ENCODE assay signal across 12 cellular contexts in the genomic region with DNA sequence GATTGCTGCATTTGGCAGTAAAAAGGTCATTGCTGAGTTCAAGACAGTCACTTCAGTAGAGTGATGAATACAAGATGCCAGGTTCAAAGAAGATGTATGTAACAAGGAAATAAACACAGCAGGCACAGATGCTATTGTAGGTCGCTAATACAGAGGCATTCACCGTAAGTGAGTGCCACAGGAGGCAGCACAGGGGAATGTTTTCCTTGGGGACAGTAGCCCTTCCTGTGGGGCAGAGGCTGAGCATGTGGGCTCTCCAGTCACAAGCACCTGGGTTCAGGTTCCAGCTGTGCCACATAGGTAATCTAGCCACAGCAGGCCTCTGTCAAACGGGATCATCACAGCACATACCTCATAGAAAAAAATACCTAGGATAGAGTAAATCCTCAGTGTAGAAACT.
DNase-seq lines count a peak whose midpoint lies in the region; ATAC-seq, FAIRE-seq and TF ChIP-seq lines count a peak whose summit lies in the region.
"Had no signal": no experiment of that assay in that cellular context is flagged by ENCODE, and none has a peak within 500 bp of the region (broad histone marks: within the 10 kb centered on the region; RNA-seq: fewer than 3 reads in every experiment).

No MANE protein-coding gene starts in this region.

- WGBS in K562 (ENCODE audit: insufficient coverage, low coverage, missing lambda C conversion rate) = 0% methylated on average over 3 of the region's 3 CpGs

- no TSS peak for BruUV-seq in K562 (replicated peaks; lab: Mats Ljungman, UMichigan)

- H3K36me3 ChIP-seq in MM.1S (replicated peaks; ENCODE audit: insufficient read depth, low read length) (no peaks in the 10 kb centered on the region), K562 (ENCODE audit: control insufficient read depth, insufficient read depth, low read length) (no peaks in the 10 kb centered on the region), neural cell (ENCODE audit: insufficient read depth, low read length) (no peaks in the 10 kb centered on the region)
- H3K36me3 ChIP-seq: BLaER1 had no signal

- ATAC-seq in K562 = peak; percentile 61
- ATAC-seq in activated naive CD8-positive, alpha-beta T cell treated with anti-CD3 and anti-CD28 coated beads, Interleukin-2, amount 50 U/mL, for 24 hours = no peak
- no peak for ATAC-seq in HG02642 (IDR thresholded peaks at IDR 0.05; ENCODE audit: poor library complexity, unreplicated experiment)

- H3K27ac ChIP-seq in MM.1S (ENCODE audit: low read length) (no peak overlapping the region), K562 (ENCODE audit: extremely low read depth, low read depth, low read length) (no peak overlapping the region), neural cell (ENCODE audit: low read length) (no peak overlapping the region)
- H3K27ac ChIP-seq: BLaER1 had no signal

- no peak for TF ChIP-seq POLR2A in K562 (conservative IDR thresholded peaks at IDR 0.05)

- H3F3A ChIP-seq in MM.1S (ENCODE audit: insufficient read depth, low read length) (no peaks in the 10 kb centered on the region), neural cell (ENCODE audit: insufficient read depth, low read length, poor library complexity, severe bottlenecking) (no peaks in the 10 kb centered on the region)

- H4K20me1 ChIP-seq in MM.1S (ENCODE audit: insufficient read depth, low read length) = no peaks in the 10 kb centered on the region
- no peaks in the 10 kb centered on the region for H4K20me1 ChIP-seq in K562 (replicated peaks; ENCODE audit: control insufficient read depth, insufficient read depth, low read length)
- no peaks in the 10 kb centered on the region for H4K20me1 ChIP-seq in neural cell (ENCODE audit: insufficient read depth)
- H4K20me1 ChIP-seq: BLaER1 had no signal

- H3K9me3 Mint-ChIP-seq in activated naive CD8-positive, alpha-beta T cell treated with anti-CD3 and anti-CD28 coated beads, Interleukin-2, amount 50 U/mL, for 24 hours = no peaks in the 10 kb centered on the region

- TF ChIP-seq EP300 in K562 (IDR thresholded peaks at IDR 0.05; ENCODE audit: low read length) = no peak
- TF ChIP-seq EP300 in neural cell (conservative IDR thresholded peaks at IDR 0.05; ENCODE audit: poor library complexity, severe bottlenecking) = peak; percentile 38

- no peak overlapping the region for H2AFZ ChIP-seq in MM.1S (ENCODE audit: low read length)
- H2AFZ ChIP-seq in K562 (ENCODE audit: low read depth, low read length) = 0 out of 2 replicates have a peak overlapping the region, but pooled peaks have one; percentile 15
- no peak overlapping the region for H2AFZ ChIP-seq in neural cell (ENCODE audit: low read depth, low read length)

- H3K36me3 Mint-ChIP-seq in activated naive CD8-positive, alpha-beta T cell treated with anti-CD3 and anti-CD28 coated beads, Interleukin-2, amount 50 U/mL, for 24 hours (ENCODE audit: low read depth) = no peaks in the 10 kb centered on the region

- H3K4me1 ChIP-seq in MM.1S (ENCODE audit: low read length) = no peaks in the 10 kb centered on the region
- peaks cover 0 to 8% of the 10 kb centered on the region in 2 experiments; a peak in 2 of 5 replicates for H3K4me1 ChIP-seq in K562 (replicated peaks in 1 of 2; ENCODE audit: control insufficient read depth in 2 of 2, insufficient read depth in 2 of 2, low read length in 2 of 2)
- H3K4me1 ChIP-seq: BLaER1 had no signal

- DNase-seq in DMS53 treated with DMSO at 0.1 percent for 48 hours (lab: John Stamatoyannopoulos, UW; ENCODE audit: unreplicated experiment) (peak; percentile 5), MM.1S (peak; percentile 12), K562 (ENCODE audit: extremely low read depth in 1 of 4, low spot score in 3 of 4) (no peak), NCI-H2029 (lab: John Stamatoyannopoulos, UW) (no peak)
- DNase-seq in activated naive CD8-positive, alpha-beta T cell treated with anti-CD3 and anti-CD28 coated beads, Interleukin-2, amount 50 U/mL, for 24 hours = no peak
- DNase-seq: NCI-H1092 treated with DMSO at 0.1 percent for 48 hours, NCI-H1694, NCI-H2171 treated with DMSO at 0.1 percent for 48 hours had no signal

- CTCF ChIA-PET in K562 (lab: Yijun Ruan, JAX; ENCODE audit: low intra/inter-chr PET ratio) = no interaction called here

- POLR2A ChIA-PET in K562 (lab: Yijun Ruan, JAX) = no interaction called here

- H3K4me2 ChIP-seq in MM.1S (ENCODE audit: low read depth, low read length) = no peak overlapping the region
- H3K4me2 ChIP-seq in K562 (ENCODE audit: insufficient read depth, low read length) = no peak overlapping the region
- no peak overlapping the region for H3K4me2 ChIP-seq in neural cell (ENCODE audit: low read length)
- H3K4me2 ChIP-seq: BLaER1 had no signal

- no peak overlapping the region for H3K27ac Mint-ChIP-seq in activated naive CD8-positive, alpha-beta T cell treated with anti-CD3 and anti-CD28 coated beads, Interleukin-2, amount 50 U/mL, for 24 hours

- in situ Hi-C loops in K562 (cut with MboI) = no loop called here

- H3K4me1 Mint-ChIP-seq in activated naive CD8-positive, alpha-beta T cell treated with anti-CD3 and anti-CD28 coated beads, Interleukin-2, amount 50 U/mL, for 24 hours = no peaks in the 10 kb centered on the region

- no peaks in the 10 kb centered on the region for H3K9me2 ChIP-seq in MM.1S (replicated peaks; ENCODE audit: insufficient read depth, low read length)
- H3K9me2 ChIP-seq in neural cell (ENCODE audit: insufficient read depth, low read length) = no peaks in the 10 kb centered on the region

- no peaks in the 10 kb centered on the region for H3K27me3 Mint-ChIP-seq in activated naive CD8-positive, alpha-beta T cell treated with anti-CD3 and anti-CD28 coated beads, Interleukin-2, amount 50 U/mL, for 24 hours

- H3K9me3 ChIP-seq in MM.1S (replicated peaks; ENCODE audit: insufficient read depth, low read length) (no peaks in the 10 kb centered on the region), K562 (replicated peaks; ENCODE audit: control insufficient read depth, insufficient read depth, low read depth, low read length) (no peaks in the 10 kb centered on the region), neural cell (ENCODE audit: low read length) (no peaks in the 10 kb centered on the region)
- H3K9me3 ChIP-seq: BLaER1 had no signal

- H3K9me1 ChIP-seq in K562 (ENCODE audit: control insufficient read depth, insufficient read depth, low read length) = no peaks in the 10 kb centered on the region

- TF ChIP-seq CTCF in MM.1S (IDR thresholded peaks at IDR 0.05; ENCODE audit: low read length) = no peak
- TF ChIP-seq CTCF in K562 (IDR thresholded peaks at IDR 0.05 in 2 of 3, conservative IDR thresholded peaks at IDR 0.05 in 1 of 3; ENCODE audit: insufficient read depth in 2 of 3, low read depth in 1 of 3, low read length in 3 of 3) = no peak
- peak; percentile 44 for TF ChIP-seq CTCF in neural cell (IDR thresholded peaks at IDR 0.05; ENCODE audit: poor library complexity, severe bottlenecking)

- intact Hi-C loops in K562 (cut with micrococcal nuclease) = no loop called here

- no peak overlapping the region for H3K4me3 ChIP-seq in MM.1S (ENCODE audit: low read length)
- no peak overlapping the region for H3K4me3 ChIP-seq in K562
- no peak overlapping the region for H3K4me3 ChIP-seq in neural cell (ENCODE audit: low read length)
- H3K4me3 ChIP-seq: BLaER1 had no signal

- TF ChIP-seq RAD21 in K562 (CRISPR knock-in tag; conservative IDR thresholded peaks at IDR 0.05 in 1 of 2, IDR thresholded peaks at IDR 0.05 in 1 of 2) = no peak
- peak; percentile 23 for TF ChIP-seq RAD21 in neural cell (conservative IDR thresholded peaks at IDR 0.05)

- H3K4me3 Mint-ChIP-seq in activated naive CD8-positive, alpha-beta T cell treated with anti-CD3 and anti-CD28 coated beads, Interleukin-2, amount 50 U/mL, for 24 hours = no peak overlapping the region

- no peak overlapping the region for H3K9ac ChIP-seq in MM.1S (ENCODE audit: low read length)
- H3K9ac ChIP-seq in K562 (ENCODE audit: insufficient read depth in 1 of 2, low read depth in 2 of 2, low read length in 2 of 2) = no peak overlapping the region
- no peak overlapping the region for H3K9ac ChIP-seq in neural cell (ENCODE audit: low read length)
- H3K9ac ChIP-seq: BLaER1 had no signal

- H3K27me3 ChIP-seq in MM.1S (replicated peaks; ENCODE audit: insufficient read depth, low read length) = no peaks in the 10 kb centered on the region
- no peaks in the 10 kb centered on the region for H3K27me3 ChIP-seq in K562 (ENCODE audit: control insufficient read depth in 2 of 2, insufficient read depth in 2 of 2, low read length in 2 of 2)
- no peaks in the 10 kb centered on the region for H3K27me3 ChIP-seq in neural cell (ENCODE audit: insufficient read depth, low read depth, low read length)
- H3K27me3 ChIP-seq: BLaER1 had no signal

- FAIRE-seq in K562 (lab: Jason Lieb, UNC) = no peak
- FAIRE-seq: HTR-8/SVneo had no signal

- H3K79me2 ChIP-seq in MM.1S (ENCODE audit: low read length) (no peaks in the 10 kb centered on the region), K562 (ENCODE audit: control insufficient read depth, insufficient read depth, low read length) (no peaks in the 10 kb centered on the region), neural cell (replicated peaks; ENCODE audit: insufficient read depth, low read length) (no peaks in the 10 kb centered on the region)

TF ChIP-seq in K562, 482 proteins besides CTCF, POLR2A, EP300 and RAD21 (continues in another document):
- no peak for TF ChIP-seq MTF1 (CRISPR knock-in tag; IDR thresholded peaks at IDR 0.05; ENCODE audit: borderline replicate concordance)
- TF ChIP-seq, protein P1, sequence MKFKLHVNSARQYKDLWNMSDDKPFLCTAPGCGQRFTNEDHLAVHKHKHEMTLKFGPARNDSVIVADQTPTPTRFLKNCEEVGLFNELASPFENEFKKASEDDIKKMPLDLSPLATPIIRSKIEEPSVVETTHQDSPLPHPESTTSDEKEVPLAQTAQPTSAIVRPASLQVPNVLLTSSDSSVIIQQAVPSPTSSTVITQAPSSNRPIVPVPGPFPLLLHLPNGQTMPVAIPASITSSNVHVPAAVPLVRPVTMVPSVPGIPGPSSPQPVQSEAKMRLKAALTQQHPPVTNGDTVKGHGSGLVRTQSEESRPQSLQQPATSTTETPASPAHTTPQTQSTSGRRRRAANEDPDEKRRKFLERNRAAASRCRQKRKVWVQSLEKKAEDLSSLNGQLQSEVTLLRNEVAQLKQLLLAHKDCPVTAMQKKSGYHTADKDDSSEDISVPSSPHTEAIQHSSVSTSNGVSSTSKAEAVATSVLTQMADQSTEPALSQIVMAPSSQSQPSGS (CRISPR knock-in tag; IDR thresholded peaks at IDR 0.05) = no peak

TF ChIP-seq in neural cell, 6 proteins besides CTCF, POLR2A, EP300 and RAD21 (continues in another document):
- peak; percentile 44 for TF ChIP-seq POLR2AphosphoS5 (IDR thresholded peaks at IDR 0.05)

Comparison
In these comparisons a context has a peak if more than half of its experiments do, and no peak if none do; other contexts are left out.
1. DNase-seq: peak in DMS53 treated with DMSO at 0.1 percent for 48 hours (single experiment) and MM.1S (single experiment); none in K562 (0 of 4), NCI-H2029 (single experiment) and activated naive CD8-positive, alpha-beta T cell treated with anti-CD3 and anti-CD28 coated beads, Interleukin-2, amount 50 U/mL, for 24 hours (single experiment).